In the genomic region with DNA sequence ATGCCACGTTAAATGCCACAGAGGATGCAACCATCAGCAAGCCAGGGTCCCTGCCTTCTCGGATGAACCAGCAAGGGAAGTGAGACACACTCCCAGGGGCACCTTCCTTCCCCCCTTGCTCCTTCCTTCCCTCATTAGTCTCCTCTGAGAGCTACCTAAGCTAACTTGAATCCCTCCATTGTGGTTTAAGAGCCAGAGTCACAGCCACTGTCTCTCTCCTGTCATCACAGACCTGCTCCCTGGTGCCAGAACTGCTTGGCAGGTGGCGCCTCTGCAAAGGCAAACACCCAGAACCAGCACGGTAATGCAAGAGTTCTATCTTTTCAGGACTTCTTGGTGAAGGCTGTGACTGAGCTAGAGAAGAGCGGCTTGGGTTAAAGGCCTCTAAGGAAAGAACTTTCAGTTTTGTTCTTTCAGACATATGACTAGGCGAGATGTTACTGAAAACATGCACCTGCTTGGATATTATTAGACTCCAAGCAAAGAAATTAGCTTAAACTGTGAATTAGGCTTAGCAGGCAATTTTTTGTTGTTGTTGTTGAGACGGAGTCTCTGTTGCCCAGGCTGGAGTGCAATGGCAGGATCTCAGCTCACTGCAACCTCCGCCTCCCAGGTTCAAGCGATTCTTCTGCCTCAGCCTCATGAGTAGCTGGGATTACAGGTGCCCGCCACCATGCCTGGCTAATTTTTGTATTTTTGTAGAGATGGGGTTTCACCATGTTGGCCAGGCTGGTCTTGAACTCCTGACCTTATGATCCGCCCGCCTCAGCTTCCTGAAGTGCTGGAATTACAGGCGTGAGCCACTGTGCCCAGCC, we compare ENCODE assay signal across 8 cellular contexts. TPM values are rescaled to one million over a fixed set of nuclear protein-coding genes. Genes with fewer than 3 reads are reported as not detected.
DNase-seq lines count a peak whose midpoint lies in the region; ATAC-seq and TF ChIP-seq lines count a peak whose summit lies in the region.
"Not testable (repeated sequence)": the region's sequence is repeated elsewhere in the genome, so short reads cannot be mapped to it uniquely, and the experiment has no call there.

No MANE protein-coding gene starts in this region.

- not testable (repeated sequence) for H3K4me3 ChIP-seq in BLaER1 treated with 17β-estradiol and CSF1 and Interleukin-3, amounts not matched to agents 10 nM and 100 nM

- not testable (repeated sequence) for H3K27ac ChIP-seq in BLaER1 treated with 17β-estradiol and CSF1 and Interleukin-3, amounts not matched to agents 10 nM and 100 nM
- peak overlapping the region; percentile 74 for H3K27ac ChIP-seq in KOPT-K1 (ENCODE audit: low read depth, low read length, poor library complexity, severe bottlenecking)

- peaks cover 23 to 34% (median 26%) of the 10 kb centered on the region in 10 experiments for H3K4me1 ChIP-seq in BLaER1 treated with 17β-estradiol and CSF1 and Interleukin-3, amounts not matched to agents 10 nM and 100 nM

- H3K27ac Mint-ChIP-seq in activated CD4-positive, alpha-beta memory T cell treated with anti-CD3 and anti-CD28 coated beads for 36 hours, result peak overlapping the region; percentile 91
- not testable (repeated sequence) for H3K27ac Mint-ChIP-seq in osteocyte (ENCODE audit: unreplicated experiment)

- not testable (repeated sequence) for TF ChIP-seq CTCF in osteocyte (IDR thresholded peaks at IDR 0.05)

- H3K4me3 Mint-ChIP-seq in activated CD4-positive, alpha-beta memory T cell treated with anti-CD3 and anti-CD28 coated beads for 36 hours, result peak overlapping the region; percentile 61
- H3K4me3 Mint-ChIP-seq in osteocyte (ENCODE audit: unreplicated experiment), result not testable (repeated sequence)

- H3K27me3 Mint-ChIP-seq in activated CD4-positive, alpha-beta memory T cell treated with anti-CD3 and anti-CD28 coated beads for 36 hours; osteocyte (ENCODE audit: unreplicated experiment): not testable (repeated sequence)

- peaks cover 15% of the 10 kb centered on the region for H3K36me3 Mint-ChIP-seq in activated CD4-positive, alpha-beta memory T cell treated with anti-CD3 and anti-CD28 coated beads for 36 hours
- not testable (repeated sequence) for H3K36me3 Mint-ChIP-seq in osteocyte (ENCODE audit: unreplicated experiment)

- not testable (repeated sequence) for H3K9ac ChIP-seq in BLaER1 treated with 17β-estradiol and CSF1 and Interleukin-3, amounts not matched to agents 10 nM and 100 nM

- peaks cover 82% of the 10 kb centered on the region for H3K4me1 Mint-ChIP-seq in activated CD4-positive, alpha-beta memory T cell treated with anti-CD3 and anti-CD28 coated beads for 36 hours (ENCODE audit: low read depth)
- H3K4me1 Mint-ChIP-seq in osteocyte (ENCODE audit: unreplicated experiment), result peaks cover 11% of the 10 kb centered on the region

- H3K9me3 ChIP-seq in BLaER1 treated with 17β-estradiol and CSF1 and Interleukin-3, amounts not matched to agents 10 nM and 100 nM (replicated peaks in 1 of 11); KOPT-K1 (ENCODE audit: insufficient read depth, low read length, poor library complexity, severe bottlenecking): not testable (repeated sequence)

- peak; percentile 85 for ATAC-seq in GM18517 (IDR thresholded peaks at IDR 0.05; ENCODE audit: unreplicated experiment)
- peak; percentile 72 for ATAC-seq in GM21381 (IDR thresholded peaks at IDR 0.05; ENCODE audit: unreplicated experiment)
- ATAC-seq in HG03025 (IDR thresholded peaks at IDR 0.05; ENCODE audit: low FRiP score, unreplicated experiment), result peak; percentile 62

- H4K20me1 ChIP-seq in BLaER1 treated with 17β-estradiol and CSF1 and Interleukin-3, amounts not matched to agents 10 nM and 100 nM, result peaks cover 0 to 53% (median 12%) of the 10 kb centered on the region in 11 experiments; a peak in 11 of 22 replicates

- H3K4me2 ChIP-seq in BLaER1 treated with 17β-estradiol and CSF1 and Interleukin-3, amounts not matched to agents 10 nM and 100 nM, result peak overlapping the region; percentile 42 to 70 (median 59)

- not testable (repeated sequence) for H3K27me3 ChIP-seq in BLaER1 treated with 17β-estradiol and CSF1 and Interleukin-3, amounts not matched to agents 10 nM and 100 nM

- H3K36me3 ChIP-seq in BLaER1 treated with 17β-estradiol and CSF1 and Interleukin-3, amounts not matched to agents 10 nM and 100 nM, result peaks cover 0 to 17% (median 0%) of the 10 kb centered on the region in 11 experiments; a peak in 2 of 22 replicates
- not testable (repeated sequence) for H3K36me3 ChIP-seq in KOPT-K1 (ENCODE audit: insufficient read depth, low read length)

- DNase-seq in activated CD4-positive, alpha-beta memory T cell treated with anti-CD3 and anti-CD28 coated beads for 36 hours, result peak; percentile 70
- DNase-seq in cerebellum (ENCODE audit: low spot score) (peak; percentile 44), osteocyte (ENCODE audit: extremely low spot score, unreplicated experiment) (peak; percentile 49)

- H3K9me3 Mint-ChIP-seq in activated CD4-positive, alpha-beta memory T cell treated with anti-CD3 and anti-CD28 coated beads for 36 hours; osteocyte (ENCODE audit: unreplicated experiment): not testable (repeated sequence)

- POLR2A ChIA-PET in activated CD4-positive, alpha-beta memory T cell treated with anti-CD3 and anti-CD28 coated beads for 36 hours (lab: Charles Lee), result interaction anchor here (0.8 to 2.4 kb wide), 10 partner anchors 9 to 101 kb away, joined by 3 to 35 read pairs (median 3); a partner anchor contains a TSS

- CTCF ChIA-PET in activated CD4-positive, alpha-beta memory T cell treated with anti-CD3 and anti-CD28 coated beads for 36 hours (lab: Charles Lee), result interaction anchor here (0.7 to 1.7 kb wide), 15 partner anchors 9 to 272 kb away, joined by 3 to 13 read pairs (median 4); a partner anchor contains a TSS

- intact Hi-C loops in activated CD4-positive, alpha-beta memory T cell treated with anti-CD3 and anti-CD28 coated beads for 36 hours (cut with micrococcal nuclease), result loop anchor here (1.0 kb wide), 5 partner anchors 9 to 60 kb away; a partner anchor contains a TSS

RNA-seq across cellular contexts. Expression of a gene that starts 8.8 kb away (rescaled TPM):
- 10 to 100 TPM; 45.3 to 47.7 TPM for total RNA-seq in activated CD4-positive, alpha-beta memory T cell treated with anti-CD3 and anti-CD28 coated beads for 36 hours
- 8.7 TPM for total RNA-seq in cerebellum
- total RNA-seq in osteocyte, result 20.8 and 21.4 TPM in 2 replicates
